Comparison of ENCODE assay signal across 7 cellular contexts in genomic region chr4:173334891-173335754, GRCh38. TPM values are rescaled to one million over a fixed set of nuclear protein-coding genes. Genes with fewer than 3 reads are reported as not detected.
DNase-seq lines count a peak whose midpoint lies in the region; ATAC-seq and TF ChIP-seq lines count a peak whose summit lies in the region.

No MANE protein-coding gene starts in this region.

- H3K27me3 ChIP-seq in GM23338 (ENCODE audit: insufficient read depth), result peaks cover 11% of the 10 kb centered on the region; the same call in 1 of the 2 replicates
- H3K27me3 ChIP-seq in trophoblast cell (ENCODE audit: insufficient read depth, low read length), result no peaks in the 10 kb centered on the region

- peak overlapping the region; percentile 100 for H3K27ac Mint-ChIP-seq in GM23338
- H3K27ac Mint-ChIP-seq in activated naive CD8-positive, alpha-beta T cell treated with anti-CD3 and anti-CD28 coated beads for 36 hours, result peak overlapping the region; percentile 99

- H3K4me2 ChIP-seq in GM23338, result peak overlapping the region; percentile 79
- H3K4me2 ChIP-seq in trophoblast cell (ENCODE audit: low read length), result peak overlapping the region; percentile 74

- H3K36me3 ChIP-seq in GM23338 (ENCODE audit: insufficient read depth) (peaks cover 23% of the 10 kb centered on the region; the same call in 1 of the 2 replicates), trophoblast cell (ENCODE audit: control insufficient read depth in 1 of 2, insufficient read depth in 2 of 2, low read length in 2 of 2) (peaks cover 4 to 5% of the 10 kb centered on the region in 2 experiments)

- peaks cover 37% of the 10 kb centered on the region for H3K36me3 Mint-ChIP-seq in GM23338 (ENCODE audit: low read depth)
- peaks cover 32% of the 10 kb centered on the region for H3K36me3 Mint-ChIP-seq in activated naive CD8-positive, alpha-beta T cell treated with anti-CD3 and anti-CD28 coated beads for 36 hours

- peak; percentile 73 for DNase-seq in GM10266 (ENCODE audit: extremely low spot score)
- peak; percentile 95 for DNase-seq in GM23338 (ENCODE audit: low spot score)
- peak; percentile 93 for DNase-seq in KBM-7
- DNase-seq in OCI-M1 (lab: John Stamatoyannopoulos, UW), result peak; percentile 96
- peak; percentile 49 for DNase-seq in activated naive CD8-positive, alpha-beta T cell treated with anti-CD3 and anti-CD28 coated beads for 36 hours
- DNase-seq in cardiac septum (ENCODE audit: low spot score), result peak; percentile 77
- peak; percentile 70 to 78 for DNase-seq in trophoblast cell

- 0 out of 3 replicates have a peak, but pooled peaks cover 3% of the 10 kb centered on the region for H3K9me3 Mint-ChIP-seq in GM23338
- H3K9me3 Mint-ChIP-seq in activated naive CD8-positive, alpha-beta T cell treated with anti-CD3 and anti-CD28 coated beads for 36 hours, result no peaks in the 10 kb centered on the region

- H3K27ac ChIP-seq in GM23338 (ENCODE audit: low read depth), result peak overlapping the region; percentile 98
- H3K27ac ChIP-seq in trophoblast cell (ENCODE audit: low read depth, low read length), result peak overlapping the region; percentile 79

- in situ Hi-C loops in KBM-7 (cut with MboI; ENCODE audit: low pct_unique_long_range_greater_than_20kb, low sequenced_read_pairs), result no loop called here

- H2AK5ac ChIP-seq in trophoblast cell (ENCODE audit: low read length), result no peak overlapping the region

- H2AFZ ChIP-seq in GM23338 (peak overlapping the region; percentile 45; the same call in 1 of the 2 replicates), trophoblast cell (ENCODE audit: insufficient read depth, low read length, poor library complexity) (peak overlapping the region; percentile 80)

- peaks cover 11% of the 10 kb centered on the region for H3K4me1 ChIP-seq in GM23338 (ENCODE audit: insufficient read depth)
- no peaks in the 10 kb centered on the region for H3K4me1 ChIP-seq in trophoblast cell (ENCODE audit: control insufficient read depth in 1 of 2, insufficient read depth in 2 of 2, low read length in 2 of 2)

- peaks cover 11% of the 10 kb centered on the region; the same call in 1 of the 2 replicates for H4K20me1 ChIP-seq in GM23338 (replicated peaks; ENCODE audit: insufficient read depth)

- H2BK120ac ChIP-seq in trophoblast cell (ENCODE audit: insufficient read depth, low read length, poor library complexity), result peak overlapping the region; percentile 59

- H2BK5ac ChIP-seq in trophoblast cell (ENCODE audit: low read depth, low read length, poor library complexity), result peak overlapping the region; percentile 77

- H2BK12ac ChIP-seq in trophoblast cell (ENCODE audit: low read length), result no peak overlapping the region

- peak overlapping the region; percentile 90 for H3K9ac ChIP-seq in trophoblast cell (ENCODE audit: low read length)

- intact Hi-C loops in cardiac septum (cut with DNase I), result loop anchor here (1.0 to 5.0 kb wide), 2 partner anchors 35 to 157 kb away; partner anchors contain the start of gene SAP30

- H3K4me1 Mint-ChIP-seq in GM23338, result peaks cover 28% of the 10 kb centered on the region
- peaks cover 14% of the 10 kb centered on the region for H3K4me1 Mint-ChIP-seq in activated naive CD8-positive, alpha-beta T cell treated with anti-CD3 and anti-CD28 coated beads for 36 hours

- H3K4ac ChIP-seq in trophoblast cell (ENCODE audit: low read depth, low read length), result peak overlapping the region; percentile 39

- TF ChIP-seq CTCF in GM10266 (IDR thresholded peaks at IDR 0.05; ENCODE audit: control insufficient read depth, insufficient read depth, low read depth, missing control alignments) (no peak), GM23338 (conservative IDR thresholded peaks at IDR 0.05; ENCODE audit: low read depth in 2 of 2) (no peak)

- H3K27me3 Mint-ChIP-seq in GM23338 (ENCODE audit: insufficient read depth, low read depth, poor library complexity), result peaks cover 24% of the 10 kb centered on the region
- H3K27me3 Mint-ChIP-seq in activated naive CD8-positive, alpha-beta T cell treated with anti-CD3 and anti-CD28 coated beads for 36 hours, result peaks cover 31% of the 10 kb centered on the region

- peak; percentile 64 for ATAC-seq in GM23338

- H3K14ac ChIP-seq in trophoblast cell (ENCODE audit: low read length), result peak overlapping the region; percentile 92

- peak overlapping the region; percentile 97 for H3K4me3 Mint-ChIP-seq in GM23338
- H3K4me3 Mint-ChIP-seq in activated naive CD8-positive, alpha-beta T cell treated with anti-CD3 and anti-CD28 coated beads for 36 hours, result peak overlapping the region; percentile 98

- no peaks in the 10 kb centered on the region for H3K9me3 ChIP-seq in trophoblast cell (ENCODE audit: insufficient read depth, low read depth, low read length)

- H3F3A ChIP-seq in GM23338 (replicated peaks; ENCODE audit: low read depth), result no peaks in the 10 kb centered on the region

- H3K4me3 ChIP-seq in GM23338 (peak overlapping the region; percentile 67), trophoblast cell (ENCODE audit: low read depth, low read length) (peak overlapping the region; percentile 78)

- H3K18ac ChIP-seq in trophoblast cell (ENCODE audit: low read length), result peak overlapping the region; percentile 74

- no peaks in the 10 kb centered on the region for H3K9me2 ChIP-seq in GM23338 (ENCODE audit: insufficient read depth)

- peak overlapping the region; percentile 40 for H4K12ac ChIP-seq in trophoblast cell (ENCODE audit: low read depth, low read length)

- peaks cover 13% of the 10 kb centered on the region for H3K79me1 ChIP-seq in trophoblast cell (ENCODE audit: low read length)

- peak overlapping the region; percentile 86 for H4K91ac ChIP-seq in trophoblast cell (ENCODE audit: low read depth, low read length)

- no peak overlapping the region for H3K23ac ChIP-seq in trophoblast cell (ENCODE audit: low read length)

- H3K79me2 ChIP-seq in GM23338 (replicated peaks; ENCODE audit: insufficient read depth) (peaks cover 15% of the 10 kb centered on the region), trophoblast cell (ENCODE audit: control insufficient read depth, insufficient read depth, low read length, poor library complexity) (peaks cover 9% of the 10 kb centered on the region)

- WGBS in trophoblast cell (ENCODE audit: extremely low coverage, insufficient coverage, insufficient read length), result no CpG with 5 or more reads among the region's 52 CpGs

- peak overlapping the region; percentile 85 for H4K8ac ChIP-seq in trophoblast cell (ENCODE audit: low read depth, low read length)

TF ChIP-seq in GM23338, 12 proteins besides CTCF, POLR2A, EP300 and RAD21 (continues in another document):
- TF ChIP-seq EZH2 (IDR thresholded peaks at IDR 0.05; ENCODE audit: low read depth, unreplicated experiment) (no peak), ZNF331 (CRISPR knock-in tag; IDR thresholded peaks at IDR 0.05; ENCODE audit: low read depth) (no peak), POLR2AphosphoS5 (IDR thresholded peaks at IDR 0.05; ENCODE audit: low read depth) (peak; percentile 78), ZNF114 (CRISPR knock-in tag; IDR thresholded peaks at IDR 0.05) (no peak)

RNA-seq across cellular contexts. Expression of gene HMGB2, which starts 1.0 kb away (rescaled TPM):
- total RNA-seq in GM23338 (2014; rRNA removed; shearing (Covaris generic)), result 103 and 109 TPM in 2 replicates
- polyA plus RNA-seq in GM23338 (2016; fragmentation: Nextera tagmentation; extraction: Ambion mirVana), result 519 and 593 TPM in 2 replicates
- 100 to 1,000 TPM; 516 to 518 TPM for total RNA-seq in activated naive CD8-positive, alpha-beta T cell treated with anti-CD3 and anti-CD28 coated beads for 36 hours
- total RNA-seq in cardiac septum, result 41.8 TPM
- polyA plus RNA-seq in trophoblast cell (2013), result 147 and 166 TPM in 2 replicates

RNA-seq across cellular contexts. Expression of gene SAP30, which starts 35.6 kb away (rescaled TPM):
- total RNA-seq in GM23338 (2014; rRNA removed; shearing (Covaris generic)), result 16.5 and 18.1 TPM in 2 replicates
- 9.3 and 24.8 TPM in 2 replicates for polyA plus RNA-seq in GM23338 (2016; fragmentation: Nextera tagmentation; extraction: Ambion mirVana)
- 10 to 100 TPM; 24.6 to 25.0 TPM for total RNA-seq in activated naive CD8-positive, alpha-beta T cell treated with anti-CD3 and anti-CD28 coated beads for 36 hours
- total RNA-seq in cardiac septum, result 20.1 TPM
- 5.8 and 6.2 TPM in 2 replicates for polyA plus RNA-seq in trophoblast cell (2013)

Comparison
In these comparisons a context has a peak if more than half of its experiments do, and no peak if none do; other contexts are left out.
1. Peak in every context shown above with its lines: DNase-seq, ATAC-seq, H3K4me3 ChIP-seq and H3K27ac ChIP-seq.